1 cellular context compared by ENCODE assay signal in genomic region chr9:134166374-134166773, GRCh38.
TF ChIP-seq lines count a peak whose summit lies in the region.

No MANE protein-coding gene starts in this region.

TF ChIP-seq in GM23338, 12 proteins besides CTCF, POLR2A, EP300 and RAD21 (continued from another document):
- TF ChIP-seq ETS1 (IDR thresholded peaks at IDR 0.05) (no peak), ZNF462 (CRISPR knock-in tag; IDR thresholded peaks at IDR 0.05) (no peak), EZH2 (IDR thresholded peaks at IDR 0.05; ENCODE audit: low read depth, unreplicated experiment) (no peak)
- TF ChIP-seq, protein P1, sequence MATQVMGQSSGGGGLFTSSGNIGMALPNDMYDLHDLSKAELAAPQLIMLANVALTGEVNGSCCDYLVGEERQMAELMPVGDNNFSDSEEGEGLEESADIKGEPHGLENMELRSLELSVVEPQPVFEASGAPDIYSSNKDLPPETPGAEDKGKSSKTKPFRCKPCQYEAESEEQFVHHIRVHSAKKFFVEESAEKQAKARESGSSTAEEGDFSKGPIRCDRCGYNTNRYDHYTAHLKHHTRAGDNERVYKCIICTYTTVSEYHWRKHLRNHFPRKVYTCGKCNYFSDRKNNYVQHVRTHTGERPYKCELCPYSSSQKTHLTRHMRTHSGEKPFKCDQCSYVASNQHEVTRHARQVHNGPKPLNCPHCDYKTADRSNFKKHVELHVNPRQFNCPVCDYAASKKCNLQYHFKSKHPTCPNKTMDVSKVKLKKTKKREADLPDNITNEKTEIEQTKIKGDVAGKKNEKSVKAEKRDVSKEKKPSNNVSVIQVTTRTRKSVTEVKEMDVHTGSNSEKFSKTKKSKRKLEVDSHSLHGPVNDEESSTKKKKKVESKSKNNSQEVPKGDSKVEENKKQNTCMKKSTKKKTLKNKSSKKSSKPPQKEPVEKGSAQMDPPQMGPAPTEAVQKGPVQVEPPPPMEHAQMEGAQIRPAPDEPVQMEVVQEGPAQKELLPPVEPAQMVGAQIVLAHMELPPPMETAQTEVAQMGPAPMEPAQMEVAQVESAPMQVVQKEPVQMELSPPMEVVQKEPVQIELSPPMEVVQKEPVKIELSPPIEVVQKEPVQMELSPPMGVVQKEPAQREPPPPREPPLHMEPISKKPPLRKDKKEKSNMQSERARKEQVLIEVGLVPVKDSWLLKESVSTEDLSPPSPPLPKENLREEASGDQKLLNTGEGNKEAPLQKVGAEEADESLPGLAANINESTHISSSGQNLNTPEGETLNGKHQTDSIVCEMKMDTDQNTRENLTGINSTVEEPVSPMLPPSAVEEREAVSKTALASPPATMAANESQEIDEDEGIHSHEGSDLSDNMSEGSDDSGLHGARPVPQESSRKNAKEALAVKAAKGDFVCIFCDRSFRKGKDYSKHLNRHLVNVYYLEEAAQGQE (IDR thresholded peaks at IDR 0.05; ENCODE audit: unreplicated experiment): no peak
